Comparison of ENCODE assay signal across 8 cellular contexts in the genomic region with DNA sequence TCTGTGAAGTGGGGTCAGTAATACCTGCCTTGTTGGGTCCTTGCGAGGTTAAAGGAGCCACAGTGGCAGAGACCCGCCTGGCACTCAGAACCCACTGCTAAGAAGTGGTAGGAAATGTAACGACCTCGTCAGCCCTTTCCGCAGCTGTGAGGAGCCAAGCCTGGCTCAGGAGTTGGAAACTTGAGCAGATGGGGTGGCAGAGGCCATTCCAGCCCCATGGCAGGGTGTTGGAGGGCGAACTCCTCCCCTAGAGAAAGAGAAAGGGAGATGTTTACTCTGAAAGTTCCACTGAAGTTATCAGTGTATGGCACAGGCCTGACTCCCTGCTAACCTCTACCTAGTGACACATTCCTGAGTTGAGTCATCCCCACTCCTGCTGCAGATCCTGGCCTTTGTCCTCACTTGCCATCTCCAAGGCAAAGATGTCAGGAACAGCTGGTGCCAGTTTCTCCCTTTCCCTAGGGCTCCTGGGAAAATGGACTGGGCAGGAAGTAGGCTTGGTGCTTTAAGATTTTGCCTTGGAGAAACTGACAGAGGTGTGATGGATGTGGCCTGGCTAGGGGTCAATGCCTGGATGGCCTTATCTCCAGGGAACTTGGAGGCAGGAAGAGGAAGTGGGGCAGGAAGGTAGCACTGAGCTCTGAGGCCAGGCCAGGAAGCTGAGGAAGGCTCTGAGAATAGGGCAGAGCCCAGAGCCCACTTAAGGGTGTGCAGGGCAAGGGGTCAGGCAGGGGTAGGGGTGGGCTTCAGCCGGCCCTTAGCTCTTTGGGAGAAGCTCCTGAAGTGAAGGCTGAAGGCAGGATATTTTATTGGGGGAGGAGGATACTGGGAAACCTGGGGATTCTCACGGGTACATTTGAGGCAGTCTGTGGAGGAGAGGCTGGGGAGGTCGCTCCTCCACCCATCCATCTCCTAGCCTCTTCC. TPM values are rescaled to one million over a fixed set of nuclear protein-coding genes. Genes with fewer than 3 reads are reported as not detected.
DNase-seq lines count a peak whose midpoint lies in the region; ATAC-seq, FAIRE-seq and TF ChIP-seq lines count a peak whose summit lies in the region.

No MANE protein-coding gene starts in this region.

- no peaks in the 10 kb centered on the region for H3K36me3 ChIP-seq in H7 (replicated peaks; ENCODE audit: control insufficient read depth, insufficient read depth, low read length)
- peaks cover 0 to 10% (median 0%) of the 10 kb centered on the region in 3 donors for H3K36me3 ChIP-seq in Peyer's patch
- peaks cover 0 to 7% of the 10 kb centered on the region in 2 experiments; a peak in 4 of 5 replicates for H3K36me3 ChIP-seq in HepG2 (replicated peaks in 1 of 2; ENCODE audit: control insufficient read depth in 1 of 2, insufficient read depth in 2 of 2, low read length in 2 of 2)
- H3K36me3 ChIP-seq in thoracic aorta: no peaks in the 10 kb centered on the region

- peak; percentile 88 for ATAC-seq in HepG2
- peak; percentile 73 for ATAC-seq in thoracic aorta (ENCODE audit: insufficient number of reproducible peaks, low FRiP score, low read depth)

- DNase-seq in GM04504 (ENCODE audit: low read depth) (peak; percentile 43), H7 (no peak), Peyer's patch (peak in 2 of 3 donors; percentile 70 to 83), HepG2 (ENCODE audit: low spot score) (peak; percentile 96), thoracic aorta (ENCODE audit: low spot score) (no peak), NCI-H128 (lab: John Stamatoyannopoulos, UW; ENCODE audit: unreplicated experiment) (no peak), NCI-H1694 (lab: John Stamatoyannopoulos, UW) (no peak)
- peak; percentile 25 for DNase-seq in central memory CD4-positive, alpha-beta T cell

- peaks cover 18% of the 10 kb centered on the region for H3K27me3 ChIP-seq in H7 (ENCODE audit: control insufficient read depth, insufficient read depth, low read length)
- no peaks in the 10 kb centered on the region for H3K27me3 ChIP-seq in Peyer's patch
- no peaks in the 10 kb centered on the region for H3K27me3 ChIP-seq in HepG2 (ENCODE audit: control insufficient read depth in 1 of 2, insufficient read depth in 2 of 2, low read length in 2 of 2)
- no peaks in the 10 kb centered on the region for H3K27me3 ChIP-seq in thoracic aorta (replicated peaks; ENCODE audit: insufficient read depth)

- intact Hi-C loops in HepG2 (cut with micrococcal nuclease; ENCODE audit: unreplicated experiment): loop anchor here (1.0 to 2.0 kb wide), 5 partner anchors 8 to 32 kb away; a partner anchor contains a TSS

- H3K9me3 ChIP-seq in Peyer's patch: no peaks in the 10 kb centered on the region
- no peaks in the 10 kb centered on the region for H3K9me3 ChIP-seq in HepG2 (ENCODE audit: low read length)
- no peaks in the 10 kb centered on the region for H3K9me3 ChIP-seq in thoracic aorta

- peak overlapping the region; percentile 53 for H3K4me3 ChIP-seq in H7 (ENCODE audit: insufficient read depth, low read depth, low read length)
- H3K4me3 ChIP-seq in Peyer's patch: peak overlapping the region; percentile 44 to 79 (median 68)
- peak overlapping the region; percentile 64 to 83 (median 65) for H3K4me3 ChIP-seq in HepG2 (replicated peaks in 1 of 3; ENCODE audit: insufficient read depth in 1 of 3, low read depth in 2 of 3, low read length in 3 of 3)
- peak overlapping the region; percentile 78 for H3K4me3 ChIP-seq in thoracic aorta

- H3K79me2 ChIP-seq in HepG2 (ENCODE audit: insufficient read depth, low read length): no peaks in the 10 kb centered on the region

- H3K4me2 ChIP-seq in HepG2 (ENCODE audit: low read depth, low read length): peak overlapping the region; percentile 100

- H3K27ac ChIP-seq in Peyer's patch (peak overlapping the region; percentile 68 to 99 (median 90)), HepG2 (ENCODE audit: extremely low read length, insufficient read depth, low read length) (peak overlapping the region; percentile 99), thoracic aorta (peak overlapping the region; percentile 92 to 96)

- H3K9ac ChIP-seq in HepG2 (ENCODE audit: insufficient read depth, low read depth, low read length): peak overlapping the region; percentile 96

- H4K20me1 ChIP-seq in HepG2 (ENCODE audit: insufficient read depth, low read length): no peaks in the 10 kb centered on the region

- TF ChIP-seq RAD21 in HepG2 (CRISPR knock-in tag; IDR thresholded peaks at IDR 0.05): no peak

- 15% methylated on average over 9 of the region's 9 CpGs for WGBS in HepG2 (ENCODE audit: low lambda C conversion rate)

- BruUV-seq in HepG2 (replicated peaks; lab: Mats Ljungman, UMichigan): TSS peak; percentile 82

- H2AFZ ChIP-seq in HepG2 (ENCODE audit: low read length): no peak overlapping the region

- TF ChIP-seq CTCF in Peyer's patch (IDR thresholded peaks at IDR 0.05) (no peak), HepG2 (CRISPR knock-in tag; IDR thresholded peaks at IDR 0.05) (no peak), thoracic aorta (IDR thresholded peaks at IDR 0.05) (no peak)

- CTCF ChIA-PET in HepG2 (lab: Yijun Ruan, JAX; ENCODE audit: low intra/inter-chr PET ratio, low total read pairs): no interaction called here

- H3K4me1 ChIP-seq in Peyer's patch: peaks cover 6 to 58% (median 14%) of the 10 kb centered on the region in 4 donors
- peaks cover 80% of the 10 kb centered on the region for H3K4me1 ChIP-seq in HepG2 (ENCODE audit: insufficient read depth, low read length)
- H3K4me1 ChIP-seq in thoracic aorta (ENCODE audit: control insufficient read depth in 1 of 2, low read depth in 2 of 2): peaks cover 48 to 67% of the 10 kb centered on the region in 2 donors

- FAIRE-seq in HepG2 (lab: Jason Lieb, UNC): peak; percentile 97

- peak in 1 of 2 donors; percentile 56 for TF ChIP-seq POLR2A in Peyer's patch (IDR thresholded peaks at IDR 0.05)
- TF ChIP-seq POLR2A in HepG2 (IDR thresholded peaks at IDR 0.05; ENCODE audit: insufficient read depth in 1 of 2, low read depth in 2 of 2, low read length in 2 of 2): peak; percentile 59 to 70; a peak in 3 of 4 replicates

- TF ChIP-seq EP300 in HepG2 (IDR thresholded peaks at IDR 0.05; ENCODE audit: low read depth in 2 of 2, low read length in 2 of 2) (peak in 1 of 2 experiments; percentile 82; a peak in 2 of 4 replicates), HepG2 (CRISPR knock-in tag; IDR thresholded peaks at IDR 0.05; ENCODE audit: borderline replicate concordance) (peak; percentile 74)

- POLR2A ChIA-PET in HepG2 (lab: Yijun Ruan, JAX): interaction anchor here (0.6 to 22.7 kb wide), 17 partner anchors 8 to 259 kb away, joined by 3 to 795 read pairs (median 4); a partner anchor contains a TSS

- in situ Hi-C loops in HepG2 (cut with HindIII; ENCODE audit: extremely low pct_ligation_motif_present, low pct_unique_long_range_greater_than_20kb): no loop called here

RNA-seq across cellular contexts. Expression of a gene that starts 0.9 kb away (rescaled TPM):
- 1.00 and 1.4 TPM in 2 replicates for total RNA-seq in H7 (2014; rRNA removed; shearing (Covaris generic))
- total RNA-seq in Peyer's patch (10 to 100 TPM in 3 of 4 donors, 1 to 10 TPM in 1; 6.5 to 18.2 (median 16.0) TPM), HepG2 (2016; rRNA removed; fragmentation: Illumina TruSeq; extraction: Trizol) (7.2 and 9.0 TPM in 2 replicates), thoracic aorta (10 to 100 TPM; 27.1 to 42.8 TPM)
- total RNA-seq in HepG2 (2016; cell fraction: cytosol; rRNA removed; fragmentation: Illumina TruSeq; extraction: Trizol; ENCODE audit: low read depth): 13.9 and 18.3 TPM in 2 replicates
- total RNA-seq in HepG2 (2016; cell fraction: insoluble cytoplasmic fraction; rRNA removed; fragmentation: Illumina TruSeq; extraction: Trizol): 7.1 and 9.2 TPM in 2 replicates
- total RNA-seq in HepG2 (2016; cell fraction: membrane; rRNA removed; fragmentation: Illumina TruSeq; extraction: Trizol): 12.5 and 15.9 TPM in 2 replicates
- total RNA-seq in HepG2 (2016; cell fraction: nucleus; rRNA removed; fragmentation: Illumina TruSeq; extraction: Trizol): 3.2 and 4.0 TPM in 2 replicates
- polyA plus RNA-seq in HepG2 (2011; rRNA removed): 56.7 and 68.6 TPM in 2 replicates
- polyA plus RNA-seq in HepG2 (2011; cell fraction: cytosol; rRNA removed): 87.7 and 90.8 TPM in 2 replicates
- 35.8 and 44.7 TPM in 2 replicates for polyA plus RNA-seq in HepG2 (2011; cell fraction: nucleus; rRNA removed)
- polyA plus RNA-seq in HepG2 (2012): 39.4 and 46.3 TPM in 2 replicates
- polyA plus RNA-seq in HepG2 (2016; cell fraction: cytosol; fragmentation: Illumina TruSeq; extraction: Trizol; ENCODE audit: low read depth): 27.3 and 33.3 TPM in 2 replicates
- polyA plus RNA-seq in HepG2 (2016; cell fraction: insoluble cytoplasmic fraction; fragmentation: Illumina TruSeq; extraction: Trizol; ENCODE audit: low read depth): 20.9 and 22.2 TPM in 2 replicates
- 21.7 and 27.9 TPM in 2 replicates for polyA plus RNA-seq in HepG2 (2016; cell fraction: membrane; fragmentation: Illumina TruSeq; extraction: Trizol; ENCODE audit: low read depth)
- polyA plus RNA-seq in HepG2 (2016; cell fraction: nucleus; fragmentation: Illumina TruSeq; extraction: Trizol; ENCODE audit: insufficient read depth, low read depth): 11.7 and 13.5 TPM in 2 replicates
- 5.5 and 44.4 TPM in 2 replicates for polyA minus RNA-seq in HepG2 (2011; rRNA and poly(A)+ RNA removed; ENCODE audit: low replicate concordance)
- polyA minus RNA-seq in HepG2 (2011; cell fraction: cytosol; rRNA and poly(A)+ RNA removed): 7.3 and 9.1 TPM in 2 replicates
- 2.0 and 4.9 TPM in 2 replicates for polyA minus RNA-seq in HepG2 (2011; cell fraction: nucleus; rRNA and poly(A)+ RNA removed)

RNA-seq across cellular contexts. Expression of a gene that starts 7.7 kb away (rescaled TPM):
- total RNA-seq in H7 (2014; rRNA removed; shearing (Covaris generic)): 17.7 and 33.0 TPM in 2 replicates
- total RNA-seq in Peyer's patch (100 to 1,000 TPM in 2 of 4 donors, 10 to 100 TPM in 2; 75.1 to 189 (median 112) TPM), HepG2 (2016; rRNA removed; fragmentation: Illumina TruSeq; extraction: Trizol) (83.3 and 97.0 TPM in 2 replicates), thoracic aorta (10 to 100 TPM; 30.9 to 34.9 TPM)
- 33.0 and 34.9 TPM in 2 replicates for total RNA-seq in HepG2 (2016; cell fraction: cytosol; rRNA removed; fragmentation: Illumina TruSeq; extraction: Trizol; ENCODE audit: low read depth)
- total RNA-seq in HepG2 (2016; cell fraction: insoluble cytoplasmic fraction; rRNA removed; fragmentation: Illumina TruSeq; extraction: Trizol): 91.8 and 96.6 TPM in 2 replicates
- total RNA-seq in HepG2 (2016; cell fraction: membrane; rRNA removed; fragmentation: Illumina TruSeq; extraction: Trizol): 38.7 and 40.7 TPM in 2 replicates
- total RNA-seq in HepG2 (2016; cell fraction: nucleus; rRNA removed; fragmentation: Illumina TruSeq; extraction: Trizol): 36.3 and 40.3 TPM in 2 replicates
- 151 and 157 TPM in 2 replicates for polyA plus RNA-seq in HepG2 (2011; rRNA removed)
- polyA plus RNA-seq in HepG2 (2011; cell fraction: cytosol; rRNA removed): 149 and 196 TPM in 2 replicates
- 67.9 and 94.0 TPM in 2 replicates for polyA plus RNA-seq in HepG2 (2011; cell fraction: nucleus; rRNA removed)
- 146 and 149 TPM in 2 replicates for polyA plus RNA-seq in HepG2 (2012)
- polyA plus RNA-seq in HepG2 (2016; cell fraction: cytosol; fragmentation: Illumina TruSeq; extraction: Trizol; ENCODE audit: low read depth): 45.1 and 52.0 TPM in 2 replicates
- polyA plus RNA-seq in HepG2 (2016; cell fraction: insoluble cytoplasmic fraction; fragmentation: Illumina TruSeq; extraction: Trizol; ENCODE audit: low read depth): 141 and 157 TPM in 2 replicates
- polyA plus RNA-seq in HepG2 (2016; cell fraction: membrane; fragmentation: Illumina TruSeq; extraction: Trizol; ENCODE audit: low read depth): 48.0 and 51.7 TPM in 2 replicates
- 89.3 and 90.1 TPM in 2 replicates for polyA plus RNA-seq in HepG2 (2016; cell fraction: nucleus; fragmentation: Illumina TruSeq; extraction: Trizol; ENCODE audit: insufficient read depth, low read depth)
- polyA minus RNA-seq in HepG2 (2011; rRNA and poly(A)+ RNA removed; ENCODE audit: low replicate concordance): 33.8 and 60.6 TPM in 2 replicates
- polyA minus RNA-seq in HepG2 (2011; cell fraction: cytosol; rRNA and poly(A)+ RNA removed): 17.8 and 20.1 TPM in 2 replicates
- polyA minus RNA-seq in HepG2 (2011; cell fraction: nucleus; rRNA and poly(A)+ RNA removed): 16.2 and 24.6 TPM in 2 replicates

RNA-seq across cellular contexts. Expression of a gene that starts 10.4 kb away (rescaled TPM):
- total RNA-seq in H7 (2014; rRNA removed; shearing (Covaris generic)): 159 and 201 TPM in 2 replicates
- total RNA-seq in Peyer's patch: 100 to 1,000 TPM in 3 of 4 donors, 10 to 100 TPM in 1; 73.4 to 182 (median 134) TPM
- total RNA-seq in HepG2 (2016; rRNA removed; fragmentation: Illumina TruSeq; extraction: Trizol): 224 and 234 TPM in 2 replicates
- 68.8 and 79.7 TPM in 2 replicates for total RNA-seq in HepG2 (2016; cell fraction: cytosol; rRNA removed; fragmentation: Illumina TruSeq; extraction: Trizol; ENCODE audit: low read depth)
- total RNA-seq in HepG2 (2016; cell fraction: insoluble cytoplasmic fraction; rRNA removed; fragmentation: Illumina TruSeq; extraction: Trizol): 237 and 239 TPM in 2 replicates
- 60.8 and 63.4 TPM in 2 replicates for total RNA-seq in HepG2 (2016; cell fraction: membrane; rRNA removed; fragmentation: Illumina TruSeq; extraction: Trizol)
- 99.4 and 107 TPM in 2 replicates for total RNA-seq in HepG2 (2016; cell fraction: nucleus; rRNA removed; fragmentation: Illumina TruSeq; extraction: Trizol)
- 578 and 594 TPM in 2 replicates for polyA plus RNA-seq in HepG2 (2011; rRNA removed)
- 700 and 712 TPM in 2 replicates for polyA plus RNA-seq in HepG2 (2011; cell fraction: cytosol; rRNA removed)
- 285 and 326 TPM in 2 replicates for polyA plus RNA-seq in HepG2 (2011; cell fraction: nucleus; rRNA removed)
- polyA plus RNA-seq in HepG2 (2012): 240 and 307 TPM in 2 replicates
- 54.1 and 54.2 TPM in 2 replicates for polyA plus RNA-seq in HepG2 (2016; cell fraction: cytosol; fragmentation: Illumina TruSeq; extraction: Trizol; ENCODE audit: low read depth)
- polyA plus RNA-seq in HepG2 (2016; cell fraction: insoluble cytoplasmic fraction; fragmentation: Illumina TruSeq; extraction: Trizol; ENCODE audit: low read depth): 189 and 200 TPM in 2 replicates
- polyA plus RNA-seq in HepG2 (2016; cell fraction: membrane; fragmentation: Illumina TruSeq; extraction: Trizol; ENCODE audit: low read depth): 43.8 and 45.1 TPM in 2 replicates
- polyA plus RNA-seq in HepG2 (2016; cell fraction: nucleus; fragmentation: Illumina TruSeq; extraction: Trizol; ENCODE audit: insufficient read depth, low read depth): 124 and 147 TPM in 2 replicates
- polyA minus RNA-seq in HepG2 (2011; rRNA and poly(A)+ RNA removed; ENCODE audit: low replicate concordance): 200 and 300 TPM in 2 replicates
- 65.6 and 78.5 TPM in 2 replicates for polyA minus RNA-seq in HepG2 (2011; cell fraction: cytosol; rRNA and poly(A)+ RNA removed)
- polyA minus RNA-seq in HepG2 (2011; cell fraction: nucleus; rRNA and poly(A)+ RNA removed): 59.9 and 82.9 TPM in 2 replicates
- total RNA-seq in thoracic aorta: 100 to 1,000 TPM; 107 to 124 TPM

RNA-seq across cellular contexts. Expression of a gene that starts 17.4 kb away (rescaled TPM):
- 15.7 and 17.9 TPM in 2 replicates for total RNA-seq in H7 (2014; rRNA removed; shearing (Covaris generic))
- total RNA-seq in Peyer's patch (10 to 100 TPM in 2 of 4 donors, 1 to 10 TPM in 2; 7.5 to 24.0 (median 15.5) TPM), HepG2 (2016; rRNA removed; fragmentation: Illumina TruSeq; extraction: Trizol) (24.0 and 30.1 TPM in 2 replicates), thoracic aorta (10 to 100 TPM; 25.7 to 26.3 TPM)
- total RNA-seq in HepG2 (2016; cell fraction: cytosol; rRNA removed; fragmentation: Illumina TruSeq; extraction: Trizol; ENCODE audit: low read depth): 24.1 and 32.5 TPM in 2 replicates
- 20.6 and 30.6 TPM in 2 replicates for total RNA-seq in HepG2 (2016; cell fraction: insoluble cytoplasmic fraction; rRNA removed; fragmentation: Illumina TruSeq; extraction: Trizol)
- total RNA-seq in HepG2 (2016; cell fraction: membrane; rRNA removed; fragmentation: Illumina TruSeq; extraction: Trizol): 35.6 and 42.7 TPM in 2 replicates
- 27.9 and 33.6 TPM in 2 replicates for total RNA-seq in HepG2 (2016; cell fraction: nucleus; rRNA removed; fragmentation: Illumina TruSeq; extraction: Trizol)
- polyA plus RNA-seq in HepG2 (2011; rRNA removed): 70.4 and 111 TPM in 2 replicates
- polyA plus RNA-seq in HepG2 (2011; cell fraction: cytosol; rRNA removed): 56.0 and 56.1 TPM in 2 replicates
- 277 and 295 TPM in 2 replicates for polyA plus RNA-seq in HepG2 (2011; cell fraction: nucleus; rRNA removed)
- 57.6 and 80.5 TPM in 2 replicates for polyA plus RNA-seq in HepG2 (2012)
- 35.9 and 45.2 TPM in 2 replicates for polyA plus RNA-seq in HepG2 (2016; cell fraction: cytosol; fragmentation: Illumina TruSeq; extraction: Trizol; ENCODE audit: low read depth)
- polyA plus RNA-seq in HepG2 (2016; cell fraction: insoluble cytoplasmic fraction; fragmentation: Illumina TruSeq; extraction: Trizol; ENCODE audit: low read depth): 34.2 and 35.6 TPM in 2 replicates
- 43.2 and 51.3 TPM in 2 replicates for polyA plus RNA-seq in HepG2 (2016; cell fraction: membrane; fragmentation: Illumina TruSeq; extraction: Trizol; ENCODE audit: low read depth)
- 83.8 and 85.6 TPM in 2 replicates for polyA plus RNA-seq in HepG2 (2016; cell fraction: nucleus; fragmentation: Illumina TruSeq; extraction: Trizol; ENCODE audit: insufficient read depth, low read depth)
- polyA minus RNA-seq in HepG2 (2011; rRNA and poly(A)+ RNA removed; ENCODE audit: low replicate concordance): 7.2 and 99.4 TPM in 2 replicates
- polyA minus RNA-seq in HepG2 (2011; cell fraction: cytosol; rRNA and poly(A)+ RNA removed): 17.1 and 21.3 TPM in 2 replicates
- 30.6 and 39.5 TPM in 2 replicates for polyA minus RNA-seq in HepG2 (2011; cell fraction: nucleus; rRNA and poly(A)+ RNA removed)

RNA-seq across cellular contexts. Expression of a gene that starts 23.8 kb away (rescaled TPM):
- total RNA-seq in H7 (2014; rRNA removed; shearing (Covaris generic)): 23.3 and 33.0 TPM in 2 replicates
- total RNA-seq in Peyer's patch (10 to 100 TPM; 21.3 to 38.0 (median 31.1) TPM), HepG2 (2016; rRNA removed; fragmentation: Illumina TruSeq; extraction: Trizol) (51.3 and 103 TPM in 2 replicates), thoracic aorta (10 to 100 TPM; 28.4 to 38.4 TPM)
- total RNA-seq in HepG2 (2016; cell fraction: cytosol; rRNA removed; fragmentation: Illumina TruSeq; extraction: Trizol; ENCODE audit: low read depth): 17.1 and 22.7 TPM in 2 replicates
- 48.3 and 106 TPM in 2 replicates for total RNA-seq in HepG2 (2016; cell fraction: insoluble cytoplasmic fraction; rRNA removed; fragmentation: Illumina TruSeq; extraction: Trizol)
- total RNA-seq in HepG2 (2016; cell fraction: membrane; rRNA removed; fragmentation: Illumina TruSeq; extraction: Trizol): 29.4 and 31.6 TPM in 2 replicates
- total RNA-seq in HepG2 (2016; cell fraction: nucleus; rRNA removed; fragmentation: Illumina TruSeq; extraction: Trizol): 105 and 118 TPM in 2 replicates
- polyA plus RNA-seq in HepG2 (2011; rRNA removed): 72.5 and 74.9 TPM in 2 replicates
- 69.2 and 77.6 TPM in 2 replicates for polyA plus RNA-seq in HepG2 (2011; cell fraction: cytosol; rRNA removed)
- 125 and 131 TPM in 2 replicates for polyA plus RNA-seq in HepG2 (2011; cell fraction: nucleus; rRNA removed)
- 61.2 and 76.7 TPM in 2 replicates for polyA plus RNA-seq in HepG2 (2012)
- polyA plus RNA-seq in HepG2 (2016; cell fraction: cytosol; fragmentation: Illumina TruSeq; extraction: Trizol; ENCODE audit: low read depth): 13.3 and 16.7 TPM in 2 replicates
- 30.8 and 40.7 TPM in 2 replicates for polyA plus RNA-seq in HepG2 (2016; cell fraction: insoluble cytoplasmic fraction; fragmentation: Illumina TruSeq; extraction: Trizol; ENCODE audit: low read depth)
- 17.3 and 20.9 TPM in 2 replicates for polyA plus RNA-seq in HepG2 (2016; cell fraction: membrane; fragmentation: Illumina TruSeq; extraction: Trizol; ENCODE audit: low read depth)
- 107 and 111 TPM in 2 replicates for polyA plus RNA-seq in HepG2 (2016; cell fraction: nucleus; fragmentation: Illumina TruSeq; extraction: Trizol; ENCODE audit: insufficient read depth, low read depth)
- polyA minus RNA-seq in HepG2 (2011; rRNA and poly(A)+ RNA removed; ENCODE audit: low replicate concordance): 104 and 294 TPM in 2 replicates
- polyA minus RNA-seq in HepG2 (2011; cell fraction: cytosol; rRNA and poly(A)+ RNA removed): 49.5 and 52.3 TPM in 2 replicates
- 129 and 159 TPM in 2 replicates for polyA minus RNA-seq in HepG2 (2011; cell fraction: nucleus; rRNA and poly(A)+ RNA removed)

Comparison
In these comparisons a context has a peak if more than half of its experiments do, and no peak if none do; other contexts are left out.
1. DNase-seq: peak in GM04504 (single experiment), Peyer's patch (2 of 3), central memory CD4-positive, alpha-beta T cell (single experiment) and HepG2 (single experiment); none in H7 (single experiment), thoracic aorta (single experiment), NCI-H128 (single experiment) and NCI-H1694 (single experiment).
2. Peak in every context shown above with its lines, with median percentiles within 50 percentile points of each other: H3K4me3 ChIP-seq and H3K27ac ChIP-seq.